In genomic region chr3:122496529-122496928, GRCh38 we compare ENCODE assay signal across 21 cellular contexts. TPM values are rescaled to one million over a fixed set of nuclear protein-coding genes. Genes with fewer than 3 reads are reported as not detected.
DNase-seq lines count a peak whose midpoint lies in the region; ATAC-seq and TF ChIP-seq lines count a peak whose summit lies in the region.
"Had no signal": no experiment of that assay in that cellular context is flagged by ENCODE, and none has a peak within 500 bp of the region (broad histone marks: within the 10 kb centered on the region; RNA-seq: fewer than 3 reads in every experiment).

No MANE protein-coding gene starts in this region.

- no peak for TF ChIP-seq CTCF in cardiac muscle cell (IDR thresholded peaks at IDR 0.05; ENCODE audit: low read depth, low read length)
- no peak for TF ChIP-seq CTCF in left ventricle myocardium inferior (IDR thresholded peaks at IDR 0.05; ENCODE audit: borderline replicate concordance)
- TF ChIP-seq CTCF in glutamatergic neuron (IDR thresholded peaks at IDR 0.05; ENCODE audit: partially characterized antibody, unreplicated experiment) = no peak
- TF ChIP-seq CTCF in smooth muscle cell (IDR thresholded peaks at IDR 0.05; ENCODE audit: borderline replicate concordance, insufficient read depth, poor library complexity, severe bottlenecking) = no peak

- no peak overlapping the region for H2AFZ ChIP-seq in smooth muscle cell (ENCODE audit: low read depth)

- 75% methylated on average over 2 of the region's 2 CpGs for WGBS in smooth muscle cell (ENCODE audit: low lambda C conversion rate)

- peak overlapping the region; percentile 16 for H3K27ac Mint-ChIP-seq in glutamatergic neuron (ENCODE audit: unreplicated experiment)
- H3K27ac Mint-ChIP-seq: activated T-helper 17 cell treated with anti-CD3 and anti-CD28 coated beads, Interleukin-2, amount 50 U/mL, for 72 hours; memory B cell had no signal

- H3K4me3 Mint-ChIP-seq in glutamatergic neuron (ENCODE audit: unreplicated experiment) = peak overlapping the region; percentile 80
- H3K4me3 Mint-ChIP-seq: memory B cell had no signal

- DNase-seq in cardiac muscle cell (ENCODE audit: low read depth in 1 of 2, low spot score in 1 of 2) (no peak), left ventricle myocardium inferior (no peak), SJSA1 (ENCODE audit: low read depth in 1 of 2, low spot score in 2 of 2) (no peak), glutamatergic neuron (no peak), smooth muscle cell (lab: John Stamatoyannopoulos, UW; ENCODE audit: unreplicated experiment) (no peak), NCI-H2081 treated with DMSO at 0.1 percent for 48 hours (lab: John Stamatoyannopoulos, UW) (no peak)
- DNase-seq: activated CD4-positive, alpha-beta T cell treated with anti-CD3 and anti-CD28 coated beads for 1 hour; central memory CD4-positive, alpha-beta T cell; DMS153; effector memory CD8-positive, alpha-beta T cell; NCI-H1436 treated with DMSO at 0.1 percent for 48 hours; NCI-H774; SK-N-SH; stimulated activated CD4-positive, alpha-beta T cell treated with anti-CD3 and anti-CD28 coated beads, Interleukin-12 subunit alpha, Interleukin-12 subunit beta, amount 100 ng/mL, for 4 hours; T1000 had no signal

- H3K4me3 ChIP-seq in cardiac muscle cell (no peak overlapping the region), left ventricle myocardium inferior (no peak overlapping the region), SJSA1 (no peak overlapping the region), smooth muscle cell (no peak overlapping the region)
- H3K4me3 ChIP-seq: tibial nerve had no signal

- no peaks in the 10 kb centered on the region for H3K27me3 Mint-ChIP-seq in glutamatergic neuron (ENCODE audit: unreplicated experiment)
- H3K27me3 Mint-ChIP-seq: activated T-helper 17 cell treated with anti-CD3 and anti-CD28 coated beads, Interleukin-2, amount 50 U/mL, for 72 hours; effector memory CD8-positive, alpha-beta T cell; memory B cell had no signal

- H3K9me3 ChIP-seq in cardiac muscle cell (ENCODE audit: low read depth) = no peaks in the 10 kb centered on the region
- H3K9me3 ChIP-seq in left ventricle myocardium inferior (replicated peaks) = no peaks in the 10 kb centered on the region
- no peaks in the 10 kb centered on the region for H3K9me3 ChIP-seq in SJSA1 (replicated peaks)
- H3K9me3 ChIP-seq in smooth muscle cell (replicated peaks; ENCODE audit: low read depth) = no peaks in the 10 kb centered on the region
- H3K9me3 ChIP-seq: SK-N-SH, tibial nerve had no signal

- peaks cover 97% of the 10 kb centered on the region for H4K20me1 ChIP-seq in smooth muscle cell (ENCODE audit: low read depth)

- H3K4me1 Mint-ChIP-seq in glutamatergic neuron (ENCODE audit: low read depth, unreplicated experiment) = peaks cover 6% of the 10 kb centered on the region

- peaks cover 6% of the 10 kb centered on the region for H3F3A ChIP-seq in smooth muscle cell (ENCODE audit: low read depth)

- H3K79me2 ChIP-seq in smooth muscle cell (ENCODE audit: low read depth) = peaks cover 66% of the 10 kb centered on the region

- H3K27me3 ChIP-seq in cardiac muscle cell (no peaks in the 10 kb centered on the region), left ventricle myocardium inferior (ENCODE audit: low read depth) (no peaks in the 10 kb centered on the region), SJSA1 (replicated peaks) (no peaks in the 10 kb centered on the region), smooth muscle cell (ENCODE audit: low read depth) (no peaks in the 10 kb centered on the region)
- H3K27me3 ChIP-seq: tibial nerve had no signal

- no peaks in the 10 kb centered on the region for H3K9me3 Mint-ChIP-seq in glutamatergic neuron (ENCODE audit: unreplicated experiment)
- H3K9me3 Mint-ChIP-seq: activated T-helper 17 cell treated with anti-CD3 and anti-CD28 coated beads, Interleukin-2, amount 50 U/mL, for 72 hours; effector memory CD8-positive, alpha-beta T cell; memory B cell had no signal

- intact Hi-C loops in left ventricle myocardium inferior (cut with micrococcal nuclease) = no loop called here

- peak overlapping the region; percentile 58 for H3K4me2 ChIP-seq in smooth muscle cell
- H3K4me2 ChIP-seq: SK-N-SH had no signal

- H3K36me3 Mint-ChIP-seq in glutamatergic neuron (ENCODE audit: unreplicated experiment) = no peaks in the 10 kb centered on the region

- H3K9ac ChIP-seq in smooth muscle cell (ENCODE audit: low read depth) = no peak overlapping the region
- H3K9ac ChIP-seq: SK-N-SH had no signal

- no peaks in the 10 kb centered on the region for H3K4me1 ChIP-seq in cardiac muscle cell (ENCODE audit: low read depth)
- peaks cover 18% of the 10 kb centered on the region for H3K4me1 ChIP-seq in left ventricle myocardium inferior
- H3K4me1 ChIP-seq in SJSA1 (replicated peaks) = peaks cover 44% of the 10 kb centered on the region
- H3K4me1 ChIP-seq in smooth muscle cell (ENCODE audit: low read depth) = peaks cover 5% of the 10 kb centered on the region

- H3K36me3 ChIP-seq in cardiac muscle cell = peaks cover 4% of the 10 kb centered on the region
- H3K36me3 ChIP-seq in left ventricle myocardium inferior = peaks cover 38% of the 10 kb centered on the region
- H3K36me3 ChIP-seq in SJSA1 = peaks cover 27% of the 10 kb centered on the region
- H3K36me3 ChIP-seq in smooth muscle cell (ENCODE audit: low read depth) = no peaks in the 10 kb centered on the region

- H3K27ac ChIP-seq in cardiac muscle cell (peak overlapping the region; percentile 10), left ventricle myocardium inferior (replicated peaks) (no peak overlapping the region), SJSA1 (peak overlapping the region; percentile 50; the same call in 1 of the 2 replicates), smooth muscle cell (ENCODE audit: low read depth) (no peak overlapping the region)
- H3K27ac ChIP-seq: C4-2B, tibial nerve had no signal

- ATAC-seq in GM21528 (IDR thresholded peaks at IDR 0.05; ENCODE audit: low FRiP score, unreplicated experiment) (no peak), HG02678 (IDR thresholded peaks at IDR 0.05; ENCODE audit: unreplicated experiment) (no peak)
- ATAC-seq: effector memory CD8-positive, alpha-beta T cell had no signal

RNA-seq across cellular contexts. Expression of gene KPNA1, which starts 18.2 kb away (rescaled TPM):
- total RNA-seq in cardiac muscle cell (28.0 and 42.2 TPM in 2 replicates), left ventricle myocardium inferior (64.9 TPM), glutamatergic neuron (ENCODE audit: unreplicated experiment) (86.1 TPM), smooth muscle cell (37.9 and 50.8 TPM in 2 replicates)
- polyA plus RNA-seq in cardiac muscle cell (33.3 and 45.4 TPM in 2 replicates), smooth muscle cell (26.7 and 34.6 TPM in 2 replicates)
- total RNA-seq in SJSA1 (2014; rRNA removed; shearing (Covaris generic)) = 25.0 and 47.1 TPM in 2 replicates

Comparison
In these comparisons a context has a peak if more than half of its experiments do, and no peak if none do; other contexts are left out.
1. H3K27ac ChIP-seq: peak in cardiac muscle cell (single experiment) and SJSA1 (single experiment); none in left ventricle myocardium inferior (single experiment) and smooth muscle cell (single experiment).